8 cellular contexts compared by ENCODE assay signal in genomic region chr14:49853572-49854375, GRCh38. TPM values are rescaled to one million over a fixed set of nuclear protein-coding genes. Genes with fewer than 3 reads are reported as not detected.
DNase-seq lines count a peak whose midpoint lies in the region; TF ChIP-seq lines count a peak whose summit lies in the region.

No MANE protein-coding gene starts in this region.

- 24 to 32% methylated on average over 21 to 24 of the region's 27 CpGs for WGBS in lower leg skin, 2 donors

- BruUV-seq in Calu3 (replicated peaks; lab: Mats Ljungman, UMichigan): no TSS peak

- H3K27me3 Mint-ChIP-seq in Calu3 (ENCODE audit: unreplicated experiment): no peaks in the 10 kb centered on the region

- H3K27ac Mint-ChIP-seq in Calu3 (ENCODE audit: unreplicated experiment): no peak overlapping the region

- intact Hi-C loops in Calu3 (cut with micrococcal nuclease; ENCODE audit: unreplicated experiment) (loop anchor here (2.0 kb wide), 1 partner anchor 251 kb away; no protein-coding TSS in a partner anchor), lower leg skin (cut with DNase I; ENCODE audit: low total_unique reads) (no loop called here)

- CTCF ChIA-PET in Calu3 (lab: Charles Lee): interaction anchor here (0.6 to 2.2 kb wide), 12 partner anchors 9 to 255 kb away, joined by 3 to 14 read pairs (median 5); no protein-coding TSS in a partner anchor
- CTCF ChIA-PET in HEK293T (lab: Yijun Ruan, JAX): interaction anchor here (0.5 to 5.9 kb wide), 2 partner anchors 10 to 28 kb away, joined by 3 to 79 read pairs; no protein-coding TSS in a partner anchor

- no peaks in the 10 kb centered on the region for H3K9me3 Mint-ChIP-seq in Calu3 (ENCODE audit: low read depth, unreplicated experiment)

- H3K4me3 ChIP-seq in coronary artery (peak overlapping the region; percentile 88), lower leg skin (ENCODE audit: low read depth, poor library complexity, severe bottlenecking) (no peak overlapping the region)

- POLR2A ChIA-PET in HEK293T (lab: Yijun Ruan, JAX): interaction anchor here (0.7 to 4.2 kb wide), 6 partner anchors 9 to 378 kb away, joined by 3 to 57 read pairs (median 3); partner anchors contain the start of gene SOS2

- H3K4me3 Mint-ChIP-seq in Calu3 (ENCODE audit: low read depth, unreplicated experiment): peak overlapping the region; percentile 96

- no peak for TF ChIP-seq POLR2A in lower leg skin (IDR thresholded peaks at IDR 0.05)

- no peak overlapping the region for H3K27ac ChIP-seq in coronary artery

- H3K36me3 Mint-ChIP-seq in Calu3 (ENCODE audit: insufficient read depth, unreplicated experiment): peaks cover 37% of the 10 kb centered on the region

- DNase-seq in Calu3: peak; percentile 84
- DNase-seq in HEK293T (ENCODE audit: extremely low spot score): peak; percentile 70
- peak; percentile 82 for DNase-seq in NCI-H460 (ENCODE audit: extremely low read depth, low read depth)
- peak; percentile 68 to 71 for DNase-seq in activated CD4-positive, alpha-beta T cell treated with anti-CD3 and anti-CD28 coated beads for 4 hours
- DNase-seq in coronary artery (ENCODE audit: low spot score): no peak
- peak; percentile 77 to 90 for DNase-seq in lower leg skin (ENCODE audit: low spot score in 2 of 2)
- peak; percentile 53 to 64 for DNase-seq in stimulated activated CD4-positive, alpha-beta T cell treated with anti-CD3 and anti-CD28 coated beads, Interleukin-2, amount 100 ng/mL, for 48 hours
- DNase-seq in NCI-H1105 treated with DMSO at 0.1 percent for 48 hours (lab: John Stamatoyannopoulos, UW): no peak

- H3K4me1 Mint-ChIP-seq in Calu3 (ENCODE audit: low read depth, unreplicated experiment): peaks cover 25% of the 10 kb centered on the region

- TF ChIP-seq CTCF in Calu3 (IDR thresholded peaks at IDR 0.05; ENCODE audit: unreplicated experiment) (peak; percentile 47), coronary artery (IDR thresholded peaks at IDR 0.05) (peak; percentile 59), lower leg skin (IDR thresholded peaks at IDR 0.05) (peak in 1 of 3 donors; percentile 82)

TF ChIP-seq in HEK293T, 16 proteins besides CTCF, POLR2A, EP300 and RAD21:
- TF ChIP-seq LEF1 (IDR thresholded peaks at IDR 0.05; ENCODE audit: borderline replicate concordance) (no peak), L3MBTL2 (conservative IDR thresholded peaks at IDR 0.05) (peak; percentile 68), ZNF384 (IDR thresholded peaks at IDR 0.05) (no peak), TARDBP (IDR thresholded peaks at IDR 0.05) (no peak)

RNA-seq across cellular contexts. Expression of gene NEMF, which starts 1.2 kb away (rescaled TPM):
- total RNA-seq in Calu3 (2022) (76.3 and 77.7 TPM in 2 replicates), lower leg skin (10 to 100 TPM; 31.3 to 95.2 (median 55.9) TPM)
- total RNA-seq in NCI-H460 (2014; rRNA removed; shearing (Covaris generic)): 61.1 and 73.4 TPM in 2 replicates
- 37.6 and 44.6 TPM in 2 replicates for polyA plus RNA-seq in NCI-H460 (2014; cell fraction: nucleus; rRNA removed)

RNA-seq across cellular contexts. Expression of gene ARF6, which starts 39.1 kb away (rescaled TPM):
- total RNA-seq in Calu3 (2022) (74.2 and 81.0 TPM in 2 replicates), lower leg skin (100 to 1,000 TPM; 102 to 128 (median 121) TPM)
- 47.8 and 54.4 TPM in 2 replicates for total RNA-seq in NCI-H460 (2014; rRNA removed; shearing (Covaris generic))
- polyA plus RNA-seq in NCI-H460 (2014; cell fraction: nucleus; rRNA removed): 23.8 and 26.6 TPM in 2 replicates

Comparison
In these comparisons a context has a peak if more than half of its experiments do, and no peak if none do; other contexts are left out.
1. DNase-seq: peak in Calu3 (single experiment), HEK293T (single experiment), NCI-H460 (single experiment), activated CD4-positive, alpha-beta T cell treated with anti-CD3 and anti-CD28 coated beads for 4 hours (2 of 2), lower leg skin (2 of 2) and stimulated activated CD4-positive, alpha-beta T cell treated with anti-CD3 and anti-CD28 coated beads, Interleukin-2, amount 100 ng/mL, for 48 hours (2 of 2); none in coronary artery (single experiment) and NCI-H1105 treated with DMSO at 0.1 percent for 48 hours (single experiment).